In the genomic region with DNA sequence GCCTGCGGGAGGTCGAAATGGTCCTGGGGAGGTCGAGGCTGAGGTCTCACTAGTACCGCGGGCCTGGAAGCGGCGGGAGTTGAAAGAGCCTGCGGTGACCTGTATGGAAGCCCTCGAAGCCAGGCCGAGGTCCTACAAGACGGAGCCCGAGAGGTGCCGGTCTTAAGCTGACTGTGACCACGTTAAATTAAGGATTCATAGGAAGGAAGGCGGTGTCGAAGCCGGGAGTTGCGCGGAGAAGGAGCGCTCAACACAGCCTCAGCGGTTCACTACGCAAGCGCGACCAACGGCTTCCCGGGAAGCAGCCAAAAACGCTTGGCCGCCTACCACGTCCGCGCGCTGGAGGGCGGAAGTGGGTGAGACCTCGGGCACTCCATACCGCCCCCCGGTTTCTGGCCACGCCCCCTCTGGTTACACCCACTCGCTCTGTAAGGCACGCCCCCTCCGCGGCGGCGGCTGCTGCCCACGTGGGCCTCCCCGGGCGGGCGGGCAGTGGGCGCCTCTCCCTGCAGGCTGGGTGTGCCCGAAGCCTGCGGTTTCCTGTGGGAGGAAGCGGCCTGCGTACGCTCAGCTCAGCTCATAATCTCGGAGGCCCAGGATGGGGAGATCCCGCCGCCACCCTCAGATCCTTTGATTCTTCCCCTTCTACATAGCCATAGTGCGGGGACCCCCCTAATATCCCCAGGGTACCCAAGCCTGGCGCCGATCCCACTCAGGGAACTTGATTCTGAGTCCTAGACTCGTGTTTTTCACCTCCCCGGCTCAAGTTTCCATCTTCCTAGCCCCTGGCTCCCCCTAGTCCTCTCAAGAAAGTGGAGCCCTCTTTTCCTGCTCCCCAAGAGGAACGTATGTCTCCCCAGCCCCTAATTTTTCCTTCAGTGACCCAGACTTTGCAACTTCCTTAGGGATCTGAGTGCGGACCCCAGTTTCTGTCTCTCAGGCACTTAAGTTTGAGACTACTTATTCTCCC, we compare ENCODE assay signal across 8 cellular contexts. TPM values are rescaled to one million over a fixed set of nuclear protein-coding genes. Genes with fewer than 3 reads are reported as not detected.
DNase-seq lines count a peak whose midpoint lies in the region; ATAC-seq and TF ChIP-seq lines count a peak whose summit lies in the region.

No MANE protein-coding gene starts in this region.

- TF ChIP-seq RAD21 in SK-N-SH (IDR thresholded peaks at IDR 0.05; ENCODE audit: low read length): no peak

- H2AFZ ChIP-seq in SK-N-SH (ENCODE audit: low read depth): peak overlapping the region; percentile 70; the same call in 1 of the 2 replicates

- WGBS in SK-N-SH (ENCODE audit: low lambda C conversion rate): 6% methylated on average over 28 of the region's 63 CpGs

- H3K27me3 Mint-ChIP-seq in glutamatergic neuron (ENCODE audit: unreplicated experiment) (peaks cover 7% of the 10 kb centered on the region), osteocyte (ENCODE audit: unreplicated experiment) (no peaks in the 10 kb centered on the region)

- H3K9ac ChIP-seq in SK-N-SH: peak overlapping the region; percentile 91

- H3K9me3 ChIP-seq in SK-N-SH: no peaks in the 10 kb centered on the region
- H3K9me3 ChIP-seq in thoracic aorta: no peaks in the 10 kb centered on the region

- no peaks in the 10 kb centered on the region for H3K4me1 Mint-ChIP-seq in glutamatergic neuron (ENCODE audit: low read depth, unreplicated experiment)
- H3K4me1 Mint-ChIP-seq in osteocyte (ENCODE audit: unreplicated experiment): peaks cover 60% of the 10 kb centered on the region

- peak; percentile 87 for TF ChIP-seq POLR2A in GM10847 (IDR thresholded peaks at IDR 0.05; ENCODE audit: extremely low read depth, insufficient read length)

- H3K4me1 ChIP-seq in SK-N-SH (ENCODE audit: control insufficient read depth in 1 of 2, insufficient read depth in 2 of 2, low read depth in 1 of 2, low read length in 1 of 2) (peaks cover 14 to 32% of the 10 kb centered on the region in 2 experiments), thoracic aorta (ENCODE audit: control insufficient read depth in 1 of 2, low read depth in 2 of 2) (peaks cover 27 to 47% of the 10 kb centered on the region in 2 donors)

- no peaks in the 10 kb centered on the region for H3K9me3 Mint-ChIP-seq in activated naive CD4-positive, alpha-beta T cell treated with anti-CD3 and anti-CD28 coated beads, Interleukin-2, amount 50 U/mL, for 72 hours
- H3K9me3 Mint-ChIP-seq in glutamatergic neuron (ENCODE audit: unreplicated experiment) (peaks cover 6% of the 10 kb centered on the region), osteocyte (ENCODE audit: unreplicated experiment) (no peaks in the 10 kb centered on the region)

- TF ChIP-seq CTCF in SK-N-SH (IDR thresholded peaks at IDR 0.05) (no peak), glutamatergic neuron (IDR thresholded peaks at IDR 0.05; ENCODE audit: partially characterized antibody, unreplicated experiment) (peak; percentile 8), osteocyte (IDR thresholded peaks at IDR 0.05) (peak; percentile 3), thoracic aorta (IDR thresholded peaks at IDR 0.05) (no peak)

- CTCF ChIA-PET in SK-N-SH (lab: Yijun Ruan, JAX): interaction anchor here (0.5 to 1.4 kb wide), 6 partner anchors 7 to 1203 kb away, joined by 3 to 7 read pairs (median 3); no protein-coding TSS in a partner anchor

- H3K27ac ChIP-seq in SK-N-SH (ENCODE audit: low read depth in 2 of 2, low read length in 1 of 2) (peak overlapping the region; percentile 97), thoracic aorta (peak overlapping the region; percentile 97)

- H3K36me3 Mint-ChIP-seq in activated naive CD4-positive, alpha-beta T cell treated with anti-CD3 and anti-CD28 coated beads, Interleukin-2, amount 50 U/mL, for 72 hours: peaks cover 5 to 10% of the 10 kb centered on the region in 2 donors
- H3K36me3 Mint-ChIP-seq in glutamatergic neuron (ENCODE audit: unreplicated experiment) (no peaks in the 10 kb centered on the region), osteocyte (ENCODE audit: unreplicated experiment) (no peaks in the 10 kb centered on the region)

- no peaks in the 10 kb centered on the region for H3K9me2 ChIP-seq in SK-N-SH

- no peaks in the 10 kb centered on the region for H4K20me1 ChIP-seq in SK-N-SH (ENCODE audit: insufficient read depth)

- H3K4me2 ChIP-seq in SK-N-SH: peak overlapping the region; percentile 93

- peak; percentile 74 for ATAC-seq in HG02642 (IDR thresholded peaks at IDR 0.05; ENCODE audit: poor library complexity, unreplicated experiment)
- peak; percentile 75 to 78 for ATAC-seq in activated naive CD4-positive, alpha-beta T cell treated with anti-CD3 and anti-CD28 coated beads, Interleukin-2, amount 50 U/mL, for 72 hours
- peak; percentile 77 for ATAC-seq in thoracic aorta (ENCODE audit: insufficient number of reproducible peaks, low FRiP score, low read depth)

- POLR2A ChIA-PET in SK-N-SH (lab: Yijun Ruan, JAX): interaction anchor here (1.0 kb wide), 2 partner anchors 8 to 10 kb away, joined by 3 to 8 read pairs; no protein-coding TSS in a partner anchor

- TF ChIP-seq EP300 in SK-N-SH (IDR thresholded peaks at IDR 0.05; ENCODE audit: borderline replicate concordance in 1 of 2, low read depth in 1 of 2, low read length in 1 of 2): 0 out of 4 replicates have a peak, but pooled peaks of 1 of the 2 experiments have one; percentile 33

- peaks cover 13% of the 10 kb centered on the region for H3F3A ChIP-seq in SK-N-SH (replicated peaks; ENCODE audit: insufficient read depth)

- DNase-seq in NCI-H1092 treated with DMSO at 0.1 percent for 48 hours (lab: John Stamatoyannopoulos, UW) (peak; percentile 90), SK-N-SH (peak; percentile 99), glutamatergic neuron (peak; percentile 98), osteocyte (ENCODE audit: extremely low spot score, unreplicated experiment) (peak; percentile 100), thoracic aorta (ENCODE audit: low spot score) (peak; percentile 92)
- DNase-seq in activated naive CD4-positive, alpha-beta T cell treated with anti-CD3 and anti-CD28 coated beads, Interleukin-2, amount 50 U/mL, for 72 hours (ENCODE audit: low spot score in 2 of 2): peak; percentile 99

- peaks cover 21% of the 10 kb centered on the region for H3K79me2 ChIP-seq in SK-N-SH (ENCODE audit: insufficient read depth)

- H3K4me3 Mint-ChIP-seq in glutamatergic neuron (ENCODE audit: unreplicated experiment): peak overlapping the region; percentile 89
- H3K4me3 Mint-ChIP-seq in osteocyte (ENCODE audit: unreplicated experiment): peak overlapping the region; percentile 87

- H3K4me3 ChIP-seq in SK-N-SH (ENCODE audit: low read depth in 2 of 2, low read length in 1 of 2) (peak overlapping the region; percentile 64 to 67), thoracic aorta (peak overlapping the region; percentile 73)

- no peaks in the 10 kb centered on the region for H3K27me3 ChIP-seq in SK-N-SH (ENCODE audit: insufficient read depth)
- H3K27me3 ChIP-seq in thoracic aorta (replicated peaks; ENCODE audit: insufficient read depth): no peaks in the 10 kb centered on the region

- H3K36me3 ChIP-seq in SK-N-SH (replicated peaks in 1 of 2; ENCODE audit: control insufficient read depth in 1 of 2, insufficient read depth in 2 of 2, low read length in 1 of 2) (no peaks in the 10 kb centered on the region), thoracic aorta (no peaks in the 10 kb centered on the region)

- H3K27ac Mint-ChIP-seq in activated naive CD4-positive, alpha-beta T cell treated with anti-CD3 and anti-CD28 coated beads, Interleukin-2, amount 50 U/mL, for 72 hours: peak overlapping the region; percentile 93 to 97
- H3K27ac Mint-ChIP-seq in glutamatergic neuron (ENCODE audit: unreplicated experiment) (peak overlapping the region; percentile 88), osteocyte (ENCODE audit: unreplicated experiment) (peak overlapping the region; percentile 99)

TF ChIP-seq in SK-N-SH, 30 proteins besides CTCF, POLR2A, EP300 and RAD21 (continues in another document):
- TF ChIP-seq, protein P1, sequence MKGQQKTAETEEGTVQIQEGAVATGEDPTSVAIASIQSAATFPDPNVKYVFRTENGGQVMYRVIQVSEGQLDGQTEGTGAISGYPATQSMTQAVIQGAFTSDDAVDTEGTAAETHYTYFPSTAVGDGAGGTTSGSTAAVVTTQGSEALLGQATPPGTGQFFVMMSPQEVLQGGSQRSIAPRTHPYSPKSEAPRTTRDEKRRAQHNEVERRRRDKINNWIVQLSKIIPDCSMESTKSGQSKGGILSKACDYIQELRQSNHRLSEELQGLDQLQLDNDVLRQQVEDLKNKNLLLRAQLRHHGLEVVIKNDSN (IDR thresholded peaks at IDR 0.05; ENCODE audit: borderline replicate concordance, low read depth): peak; percentile 90

RNA-seq across cellular contexts. Expression of a gene that starts 3.4 kb away (rescaled TPM):
- 263 and 277 TPM in 2 replicates for polyA plus RNA-seq in SK-N-SH (2012; rRNA removed)
- 125 and 190 TPM in 2 replicates for polyA plus RNA-seq in SK-N-SH (2012; cell fraction: cytosol; rRNA removed)
- polyA plus RNA-seq in SK-N-SH (2012; cell fraction: nucleus; rRNA removed): 110 and 159 TPM in 2 replicates
- total RNA-seq in activated naive CD4-positive, alpha-beta T cell treated with anti-CD3 and anti-CD28 coated beads, Interleukin-2, amount 50 U/mL, for 72 hours: 100 to 1,000 TPM in 1 of 2 donors, 10 to 100 TPM in 1; 55.4 to 211 TPM
- total RNA-seq in glutamatergic neuron (ENCODE audit: unreplicated experiment) (6.5 TPM), osteocyte (201 and 212 TPM in 2 replicates), thoracic aorta (10 to 100 TPM; 61.7 to 95.7 TPM)

RNA-seq across cellular contexts. Expression of a gene that starts 41.8 kb away (rescaled TPM):
- 20.2 and 21.9 TPM in 2 replicates for polyA plus RNA-seq in SK-N-SH (2012; rRNA removed)
- polyA plus RNA-seq in SK-N-SH (2012; cell fraction: cytosol; rRNA removed): 7.0 and 10.2 TPM in 2 replicates
- polyA plus RNA-seq in SK-N-SH (2012; cell fraction: nucleus; rRNA removed): 77.5 and 81.7 TPM in 2 replicates
- total RNA-seq in activated naive CD4-positive, alpha-beta T cell treated with anti-CD3 and anti-CD28 coated beads, Interleukin-2, amount 50 U/mL, for 72 hours: 10 to 100 TPM; 24.1 to 48.1 TPM
- total RNA-seq in glutamatergic neuron (ENCODE audit: unreplicated experiment) (11.9 TPM), osteocyte (9.1 and 12.3 TPM in 2 replicates), thoracic aorta (10 to 100 TPM in 1 of 2 donors, 1 to 10 TPM in 1; 6.3 to 18.4 TPM)

RNA-seq across cellular contexts. Expression of a gene that starts 42.3 kb away (rescaled TPM):
- polyA plus RNA-seq in SK-N-SH (2012; rRNA removed): 0.08 TPM in 1 of 2 replicates, not detected in the other
- 0.03 TPM in 1 of 2 replicates, not detected in the other for polyA plus RNA-seq in SK-N-SH (2012; cell fraction: cytosol; rRNA removed)
- not detected in 2 replicates for polyA plus RNA-seq in SK-N-SH (2012; cell fraction: nucleus; rRNA removed)
- total RNA-seq in activated naive CD4-positive, alpha-beta T cell treated with anti-CD3 and anti-CD28 coated beads, Interleukin-2, amount 50 U/mL, for 72 hours: under 1 TPM in 1 of 2 donors, not detected in 1; 0.41 TPM
- total RNA-seq in glutamatergic neuron (ENCODE audit: unreplicated experiment) (not detected), osteocyte (not detected in 2 replicates), thoracic aorta (not detected)

RNA-seq across cellular contexts. Expression of a gene that starts 52.0 kb away (rescaled TPM):
- 0.47 and 0.61 TPM in 2 replicates for polyA plus RNA-seq in SK-N-SH (2012; rRNA removed)
- polyA plus RNA-seq in SK-N-SH (2012; cell fraction: cytosol; rRNA removed): 0.50 and 0.60 TPM in 2 replicates
- polyA plus RNA-seq in SK-N-SH (2012; cell fraction: nucleus; rRNA removed): 0.59 and 0.88 TPM in 2 replicates
- under 1 TPM in 1 of 2 donors, not detected in 1; 0.31 TPM for total RNA-seq in activated naive CD4-positive, alpha-beta T cell treated with anti-CD3 and anti-CD28 coated beads, Interleukin-2, amount 50 U/mL, for 72 hours
- 3.7 TPM for total RNA-seq in glutamatergic neuron (ENCODE audit: unreplicated experiment)
- 0.97 and 0.99 TPM in 2 replicates for total RNA-seq in osteocyte
- under 1 TPM in 1 of 2 donors, not detected in 1; 0.27 TPM for total RNA-seq in thoracic aorta

Comparison
In these comparisons a context has a peak if more than half of its experiments do, and no peak if none do; other contexts are left out.
1. Peak in every context shown above with its lines: DNase-seq, ATAC-seq, H3K4me3 ChIP-seq and H3K27ac ChIP-seq.
2. CTCF ChIP-seq: peak in glutamatergic neuron (single experiment) and osteocyte (single experiment); none in SK-N-SH (single experiment) and thoracic aorta (single experiment).